Comparison of ENCODE assay signal across 9 cellular contexts in the genomic region with DNA sequence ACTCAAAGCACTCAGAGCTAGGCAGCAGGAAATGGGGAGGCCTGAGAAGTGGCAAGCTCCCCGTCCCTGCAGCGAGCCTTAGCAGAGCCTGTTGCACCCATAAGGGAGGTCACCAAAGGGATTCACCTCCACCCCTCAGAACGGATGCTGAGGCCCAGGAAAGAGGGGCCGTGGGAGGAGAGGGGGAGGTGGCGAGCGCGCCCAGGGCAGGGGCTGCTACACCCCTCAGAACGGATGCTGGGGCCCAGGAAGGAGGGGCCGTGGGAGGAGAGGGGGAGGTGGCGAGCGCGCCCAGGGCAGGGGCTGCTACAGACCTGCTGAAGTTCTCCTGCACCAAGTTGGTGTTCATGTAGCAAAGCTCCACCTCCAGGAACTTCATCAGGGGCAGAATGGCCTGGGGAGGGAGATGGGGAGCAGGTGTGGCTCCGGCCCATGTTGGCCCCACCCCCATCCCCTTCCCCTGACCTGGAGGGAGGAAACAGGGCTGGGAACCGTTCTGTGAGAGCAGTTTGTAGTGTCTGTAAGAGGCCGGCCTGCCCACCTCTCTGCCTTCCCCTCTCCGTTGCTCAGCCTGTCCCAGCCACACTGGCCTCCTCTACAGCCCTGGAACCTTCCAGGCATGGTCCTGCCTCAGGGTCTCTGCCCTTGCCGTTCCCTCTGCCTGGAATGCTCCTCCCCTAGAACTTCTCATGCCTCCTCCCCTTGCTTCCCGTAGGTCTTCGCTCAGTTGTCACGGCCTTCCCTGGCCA. TPM values are rescaled to one million over a fixed set of nuclear protein-coding genes. Genes with fewer than 3 reads are reported as not detected.
DNase-seq lines count a peak whose midpoint lies in the region; ATAC-seq and TF ChIP-seq lines count a peak whose summit lies in the region.
"Had no signal": no experiment of that assay in that cellular context is flagged by ENCODE, and none has a peak within 500 bp of the region (broad histone marks: within the 10 kb centered on the region; RNA-seq: fewer than 3 reads in every experiment).

No MANE protein-coding gene starts in this region.

- H3K27me3 ChIP-seq in endodermal cell (ENCODE audit: control insufficient read depth, insufficient read depth, low read length, poor library complexity, severe bottlenecking) (no peaks in the 10 kb centered on the region), osteoblast (ENCODE audit: insufficient read depth, low read length) (no peaks in the 10 kb centered on the region)

- H3K9me3 ChIP-seq in endodermal cell (ENCODE audit: control insufficient read depth, low read length): no peaks in the 10 kb centered on the region
- H3K9me3 ChIP-seq in osteoblast (ENCODE audit: low read depth, low read length): no peaks in the 10 kb centered on the region

- no peaks in the 10 kb centered on the region for H4K20me1 ChIP-seq in osteoblast (ENCODE audit: insufficient read depth, low read length)

- TF ChIP-seq CTCF in endodermal cell (conservative IDR thresholded peaks at IDR 0.05) (no peak), osteoblast (IDR thresholded peaks at IDR 0.05; ENCODE audit: extremely low read depth, low read depth, low read length) (no peak)

- H3K9me3 Mint-ChIP-seq in endodermal cell: no peaks in the 10 kb centered on the region

- peak overlapping the region; percentile 12 for H3K4me3 Mint-ChIP-seq in endodermal cell

- 54 to 65% methylated on average over 9 to 18 of the region's 20 CpGs for WGBS in endodermal cell (ENCODE audit: insufficient coverage in 1 of 2, insufficient read length in 1 of 2), 2 experiments

- H3K4me2 ChIP-seq in osteoblast (ENCODE audit: insufficient read depth, low read length): no peak overlapping the region

- H3K27ac Mint-ChIP-seq in endodermal cell: peak overlapping the region; percentile 66

- H3K36me3 ChIP-seq in endodermal cell (ENCODE audit: control insufficient read depth, insufficient read depth, low read length): no peaks in the 10 kb centered on the region
- no peaks in the 10 kb centered on the region for H3K36me3 ChIP-seq in osteoblast (ENCODE audit: insufficient read depth, low read length)

- H3K4me3 ChIP-seq in endodermal cell (ENCODE audit: low read length) (no peak overlapping the region), osteoblast (ENCODE audit: insufficient read depth, low read length) (no peak overlapping the region)

- H3K79me2 ChIP-seq in osteoblast (ENCODE audit: insufficient read depth, low read length): no peaks in the 10 kb centered on the region

- H3K4me1 ChIP-seq in endodermal cell (ENCODE audit: control insufficient read depth, insufficient read depth, low read length): no peaks in the 10 kb centered on the region
- H3K4me1 ChIP-seq in osteoblast (ENCODE audit: insufficient read depth, low read length): peaks cover 7% of the 10 kb centered on the region

- H3K4me1 Mint-ChIP-seq in endodermal cell: peaks cover 14% of the 10 kb centered on the region

- peak; percentile 94 for DNase-seq in endodermal cell
- DNase-seq in osteoblast (ENCODE audit: insufficient read length, low spot score, missing footprints): no peak
- no peak for DNase-seq in CD1c-positive myeloid dendritic cell (ENCODE audit: extremely low spot score)
- DNase-seq in NCI-H345 (lab: John Stamatoyannopoulos, UW): no peak
- DNase-seq in globus pallidus (ENCODE audit: low spot score): no peak
- DNase-seq: KBM-7 had no signal

- no peaks in the 10 kb centered on the region for H3K36me3 Mint-ChIP-seq in endodermal cell (ENCODE audit: low read depth)

- H3K27ac ChIP-seq in endodermal cell (ENCODE audit: low read depth, low read length) (no peak overlapping the region), osteoblast (ENCODE audit: low read depth, low read length) (peak overlapping the region; percentile 28)

- in situ Hi-C loops in GM18951 (cut with MboI; ENCODE audit: low sequenced_read_pairs, unreplicated experiment): no loop called here

- no peaks in the 10 kb centered on the region for H3K27me3 Mint-ChIP-seq in endodermal cell (ENCODE audit: insufficient read depth)

- ATAC-seq in HG03354 (IDR thresholded peaks at IDR 0.05; ENCODE audit: poor library complexity, severe bottlenecking, unreplicated experiment): no peak

- H3K9ac ChIP-seq in endodermal cell (ENCODE audit: extremely low read depth, low read length, poor library complexity, severe bottlenecking): no peak overlapping the region

- H2AFZ ChIP-seq in osteoblast (ENCODE audit: low read length): no peak overlapping the region

- peak; percentile 17 for TF ChIP-seq POLR2A in GM18951 (IDR thresholded peaks at IDR 0.05; ENCODE audit: extremely low read depth, insufficient read depth, insufficient read length)

TF ChIP-seq in PFSK-1, 5 proteins besides CTCF, POLR2A, EP300 and RAD21:
- TF ChIP-seq, protein P1, sequence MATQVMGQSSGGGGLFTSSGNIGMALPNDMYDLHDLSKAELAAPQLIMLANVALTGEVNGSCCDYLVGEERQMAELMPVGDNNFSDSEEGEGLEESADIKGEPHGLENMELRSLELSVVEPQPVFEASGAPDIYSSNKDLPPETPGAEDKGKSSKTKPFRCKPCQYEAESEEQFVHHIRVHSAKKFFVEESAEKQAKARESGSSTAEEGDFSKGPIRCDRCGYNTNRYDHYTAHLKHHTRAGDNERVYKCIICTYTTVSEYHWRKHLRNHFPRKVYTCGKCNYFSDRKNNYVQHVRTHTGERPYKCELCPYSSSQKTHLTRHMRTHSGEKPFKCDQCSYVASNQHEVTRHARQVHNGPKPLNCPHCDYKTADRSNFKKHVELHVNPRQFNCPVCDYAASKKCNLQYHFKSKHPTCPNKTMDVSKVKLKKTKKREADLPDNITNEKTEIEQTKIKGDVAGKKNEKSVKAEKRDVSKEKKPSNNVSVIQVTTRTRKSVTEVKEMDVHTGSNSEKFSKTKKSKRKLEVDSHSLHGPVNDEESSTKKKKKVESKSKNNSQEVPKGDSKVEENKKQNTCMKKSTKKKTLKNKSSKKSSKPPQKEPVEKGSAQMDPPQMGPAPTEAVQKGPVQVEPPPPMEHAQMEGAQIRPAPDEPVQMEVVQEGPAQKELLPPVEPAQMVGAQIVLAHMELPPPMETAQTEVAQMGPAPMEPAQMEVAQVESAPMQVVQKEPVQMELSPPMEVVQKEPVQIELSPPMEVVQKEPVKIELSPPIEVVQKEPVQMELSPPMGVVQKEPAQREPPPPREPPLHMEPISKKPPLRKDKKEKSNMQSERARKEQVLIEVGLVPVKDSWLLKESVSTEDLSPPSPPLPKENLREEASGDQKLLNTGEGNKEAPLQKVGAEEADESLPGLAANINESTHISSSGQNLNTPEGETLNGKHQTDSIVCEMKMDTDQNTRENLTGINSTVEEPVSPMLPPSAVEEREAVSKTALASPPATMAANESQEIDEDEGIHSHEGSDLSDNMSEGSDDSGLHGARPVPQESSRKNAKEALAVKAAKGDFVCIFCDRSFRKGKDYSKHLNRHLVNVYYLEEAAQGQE (IDR thresholded peaks at IDR 0.05; ENCODE audit: insufficient read depth in 1 of 2, low read depth in 2 of 2, low read length in 2 of 2): no peak
- TF ChIP-seq POLR2AphosphoS5 (IDR thresholded peaks at IDR 0.05; ENCODE audit: low read depth, low read length): peak; percentile 49

RNA-seq across cellular contexts. Expression of a gene that starts 11.4 kb away (rescaled TPM):
- polyA plus RNA-seq in PFSK-1 (2012; ENCODE audit: insufficient read length, low read depth): 73.1 TPM
- total RNA-seq in endodermal cell (1 to 10 TPM; 6.3 to 6.4 TPM), osteoblast (1.1 and 2.1 TPM in 2 replicates)
- polyA plus RNA-seq in endodermal cell (2013, experiment 1 of 2): 1.1 TPM
- polyA plus RNA-seq in endodermal cell (2013, experiment 2 of 2): 2.6 TPM

RNA-seq across cellular contexts. Expression of a gene that starts 22.3 kb away (rescaled TPM):
- 175 TPM for polyA plus RNA-seq in PFSK-1 (2012; ENCODE audit: insufficient read length, low read depth)
- total RNA-seq in endodermal cell (10 to 100 TPM; 74.3 to 82.7 TPM), osteoblast (31.1 and 38.3 TPM in 2 replicates)
- polyA plus RNA-seq in endodermal cell (2013, experiment 1 of 2): 89.2 TPM
- 87.4 TPM for polyA plus RNA-seq in endodermal cell (2013, experiment 2 of 2)

RNA-seq across cellular contexts. Expression of a gene that starts 45.6 kb away (rescaled TPM):
- 0.69 TPM for polyA plus RNA-seq in PFSK-1 (2012; ENCODE audit: insufficient read length, low read depth)
- total RNA-seq in endodermal cell: 1 to 10 TPM; 1.6 to 2.7 TPM
- 1.4 TPM for polyA plus RNA-seq in endodermal cell (2013, experiment 1 of 2)
- 0.62 TPM for polyA plus RNA-seq in endodermal cell (2013, experiment 2 of 2)
- 21.7 and 22.4 TPM in 2 replicates for total RNA-seq in osteoblast

RNA-seq across cellular contexts. Expression of a gene that starts 48.2 kb away (rescaled TPM):
- 33.0 TPM for polyA plus RNA-seq in PFSK-1 (2012; ENCODE audit: insufficient read length, low read depth)
- total RNA-seq in endodermal cell: 10 to 100 TPM; 38.0 to 39.0 TPM
- polyA plus RNA-seq in endodermal cell (2013, experiment 1 of 2): 40.1 TPM
- 37.5 TPM for polyA plus RNA-seq in endodermal cell (2013, experiment 2 of 2)
- total RNA-seq in osteoblast: 18.5 and 23.6 TPM in 2 replicates
